ENCODE assay signal across 7 cellular contexts in the genomic region with DNA sequence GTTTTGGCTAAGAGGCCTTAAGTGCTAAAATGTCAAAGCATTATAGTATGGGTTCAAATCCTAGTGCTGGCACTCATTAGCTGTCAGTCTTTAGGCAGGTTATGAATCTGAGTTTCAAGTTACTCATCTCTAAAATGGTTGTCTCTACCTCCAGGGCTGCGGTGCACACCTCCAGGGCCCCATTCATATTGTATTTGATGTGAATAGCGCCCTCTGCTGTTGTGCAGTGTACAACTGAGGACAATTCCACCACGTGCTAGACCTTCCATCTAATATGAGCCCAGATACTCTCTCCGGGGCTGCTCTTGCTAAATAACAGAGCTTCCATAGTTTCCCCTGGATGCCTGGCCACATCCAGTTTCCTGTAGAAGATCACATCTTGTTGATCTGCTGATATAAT.
A peak's percentile ranks its signal among the peaks of the same experiment; 100 is the strongest.
DNase-seq lines count a peak whose midpoint lies in the region; ATAC-seq and TF ChIP-seq lines count a peak whose summit lies in the region.

No MANE protein-coding gene starts in this region.

- peak; percentile 41 for TF ChIP-seq CTCF in WERI-Rb-1 (IDR thresholded peaks at IDR 0.05; ENCODE audit: low read depth, low read length)

- no peak overlapping the region for H3K4me3 ChIP-seq in WERI-Rb-1 (ENCODE audit: low read depth, low read length)

- no peak overlapping the region for H3K27ac ChIP-seq in WERI-Rb-1

- H3K36me3 Mint-ChIP-seq in central memory CD8-positive, alpha-beta T cell (ENCODE audit: insufficient read depth): peaks cover 54% of the 10 kb centered on the region

- peak; percentile 97 for ATAC-seq in central memory CD8-positive, alpha-beta T cell (replicated peaks; ENCODE audit: extremely low read depth, poor library complexity, severe bottlenecking)
- no peak for ATAC-seq in GM21529 (IDR thresholded peaks at IDR 0.05; ENCODE audit: unreplicated experiment)

- H3K4me1 Mint-ChIP-seq in central memory CD8-positive, alpha-beta T cell: peaks cover 52% of the 10 kb centered on the region

- H3K27me3 Mint-ChIP-seq in central memory CD8-positive, alpha-beta T cell: no peaks in the 10 kb centered on the region

- H3K9me3 Mint-ChIP-seq in central memory CD8-positive, alpha-beta T cell: no peaks in the 10 kb centered on the region

- no peak overlapping the region for H3K4me3 Mint-ChIP-seq in central memory CD8-positive, alpha-beta T cell

- peak overlapping the region; percentile 55 for H3K27ac Mint-ChIP-seq in central memory CD8-positive, alpha-beta T cell (ENCODE audit: low read depth)

- H3K27me3 ChIP-seq in WERI-Rb-1 (ENCODE audit: insufficient read depth, low read depth, severe bottlenecking): no peaks in the 10 kb centered on the region

- H3K36me3 ChIP-seq in WERI-Rb-1: peaks cover 5% of the 10 kb centered on the region; the same call in 1 of the 2 replicates

- H3K9me3 ChIP-seq in WERI-Rb-1 (ENCODE audit: severe bottlenecking): no peaks in the 10 kb centered on the region

- DNase-seq in HUDEP-2 (lab: John Stamatoyannopoulos, UW; ENCODE audit: unreplicated experiment in 76 of 76): peak in 54 of 76 experiments; percentile 2 to 76 (median 26)
- DNase-seq in WERI-Rb-1: peak; percentile 26
- DNase-seq in central memory CD8-positive, alpha-beta T cell (ENCODE audit: low spot score in 2 of 2): peak; percentile 62 to 71
- peak; percentile 54 to 62 for DNase-seq in stimulated activated CD4-positive, alpha-beta T cell treated with anti-CD3 and anti-CD28 coated beads, Interleukin-15, amount 100 ng/mL, for 1 hour (ENCODE audit: low read depth in 1 of 2, low spot score in 1 of 2)
- DNase-seq in NCI-H510A (lab: John Stamatoyannopoulos, UW): no peak
- DNase-seq in glomerular visceral epithelial cell (ENCODE audit: extremely low spot score): no peak

Comparison
In these comparisons a context has a peak if more than half of its experiments do, and no peak if none do; other contexts are left out.
1. DNase-seq: peak in HUDEP-2 (54 of 76), WERI-Rb-1 (single experiment), central memory CD8-positive, alpha-beta T cell (2 of 2) and stimulated activated CD4-positive, alpha-beta T cell treated with anti-CD3 and anti-CD28 coated beads, Interleukin-15, amount 100 ng/mL, for 1 hour (2 of 2); none in NCI-H510A (single experiment) and glomerular visceral epithelial cell (single experiment).